8 cellular contexts compared by ENCODE assay signal in genomic region chr11:47234669-47235075, GRCh38. TPM values are rescaled to one million over a fixed set of nuclear protein-coding genes. Genes with fewer than 3 reads are reported as not detected.
DNase-seq lines count a peak whose midpoint lies in the region; ATAC-seq and TF ChIP-seq lines count a peak whose summit lies in the region.

No MANE protein-coding gene starts in this region.

- no peaks in the 10 kb centered on the region for H3K9me3 Mint-ChIP-seq in activated naive CD4-positive, alpha-beta T cell treated with anti-CD3 and anti-CD28 coated beads, Interleukin-2, amount 10 ng/mL, durations not matched to agents 7 days and 5 days

- no peak overlapping the region for H3K4me3 ChIP-seq in left lung

- ATAC-seq in Right ventricle myocardium inferior = peak; percentile 15
- ATAC-seq in left lung = peak; percentile 76
- no peak for ATAC-seq in HG02763 (IDR thresholded peaks at IDR 0.05; ENCODE audit: unreplicated experiment)
- ATAC-seq in HG02870 (IDR thresholded peaks at IDR 0.05; ENCODE audit: unreplicated experiment) = no peak

- H3K27me3 Mint-ChIP-seq in activated naive CD4-positive, alpha-beta T cell treated with anti-CD3 and anti-CD28 coated beads, Interleukin-2, amount 10 ng/mL, durations not matched to agents 7 days and 5 days = no peaks in the 10 kb centered on the region

- H3K36me3 Mint-ChIP-seq in activated naive CD4-positive, alpha-beta T cell treated with anti-CD3 and anti-CD28 coated beads, Interleukin-2, amount 10 ng/mL, durations not matched to agents 7 days and 5 days = peaks cover 53% of the 10 kb centered on the region

- DNase-seq in Right ventricle myocardium inferior (ENCODE audit: missing footprints) (no peak), cardiac septum (ENCODE audit: low spot score) (no peak), left lung (no peak), NAMALWA (ENCODE audit: low spot score) (no peak), GDM1 (lab: John Stamatoyannopoulos, UW) (no peak)
- DNase-seq in activated naive CD4-positive, alpha-beta T cell treated with anti-CD3 and anti-CD28 coated beads, Interleukin-2, amount 10 ng/mL, durations not matched to agents 7 days and 5 days = peak; percentile 43

- CTCF ChIA-PET in activated naive CD4-positive, alpha-beta T cell treated with anti-CD3 and anti-CD28 coated beads, Interleukin-2, amount 10 ng/mL, durations not matched to agents 7 days and 5 days (lab: Charles Lee) = interaction anchor here (0.6 to 3.2 kb wide), 12 partner anchors 13 to 561 kb away, joined by 3 to 16 read pairs (median 4); partner anchors contain the start of genes ACP2 and DDB2

- H3K27me3 ChIP-seq in left lung = no peaks in the 10 kb centered on the region

- H3K27ac ChIP-seq in left lung = peak overlapping the region in 1 of 2 donors; percentile 21

- peaks cover 0 to 36% of the 10 kb centered on the region in 2 donors for H3K36me3 ChIP-seq in left lung

- TF ChIP-seq CTCF in left lung (IDR thresholded peaks at IDR 0.05) = no peak

- H3K27ac Mint-ChIP-seq in activated naive CD4-positive, alpha-beta T cell treated with anti-CD3 and anti-CD28 coated beads, Interleukin-2, amount 10 ng/mL, durations not matched to agents 7 days and 5 days = peak overlapping the region; percentile 91

- H3K4me1 ChIP-seq in left lung = no peaks in the 10 kb centered on the region

- intact Hi-C loops in Right ventricle myocardium inferior (cut with DNase I) (no loop called here), cardiac septum (cut with DNase I) (no loop called here), left lung (cut with DNase I) (no loop called here)

- H3K4me3 Mint-ChIP-seq in activated naive CD4-positive, alpha-beta T cell treated with anti-CD3 and anti-CD28 coated beads, Interleukin-2, amount 10 ng/mL, durations not matched to agents 7 days and 5 days = no peak overlapping the region

- peaks cover 30% of the 10 kb centered on the region for H3K4me1 Mint-ChIP-seq in activated naive CD4-positive, alpha-beta T cell treated with anti-CD3 and anti-CD28 coated beads, Interleukin-2, amount 10 ng/mL, durations not matched to agents 7 days and 5 days

- no peaks in the 10 kb centered on the region for H3K9me3 ChIP-seq in left lung

RNA-seq across cellular contexts. Expression of gene ACP2, which starts 13.9 kb away (rescaled TPM):
- total RNA-seq in Right ventricle myocardium inferior = 21.2 TPM
- 17.3 TPM for total RNA-seq in cardiac septum
- total RNA-seq in left lung = 10 to 100 TPM; 41.5 to 59.9 TPM

RNA-seq across cellular contexts. Expression of gene DDB2, which starts 19.9 kb away (rescaled TPM):
- total RNA-seq in Right ventricle myocardium inferior = 10.3 TPM
- 13.9 TPM for total RNA-seq in cardiac septum
- 10 to 100 TPM; 32.0 to 33.1 TPM for total RNA-seq in left lung

RNA-seq across cellular contexts. Expression of gene NR1H3, which starts 23.1 kb away (rescaled TPM):
- 22.3 TPM for total RNA-seq in Right ventricle myocardium inferior
- total RNA-seq in cardiac septum = 7.1 TPM
- total RNA-seq in left lung = 10 to 100 TPM; 39.7 to 66.9 TPM

RNA-seq across cellular contexts. Expression of gene MADD, which starts 35.3 kb away (rescaled TPM):
- total RNA-seq in Right ventricle myocardium inferior = 40.2 TPM
- 33.1 TPM for total RNA-seq in cardiac septum
- total RNA-seq in left lung = 10 to 100 TPM; 33.0 to 52.9 TPM

RNA-seq across cellular contexts. Expression of gene PACSIN3, which starts 48.4 kb away (rescaled TPM):
- total RNA-seq in Right ventricle myocardium inferior (177 TPM), cardiac septum (295 TPM), left lung (10 to 100 TPM; 32.9 to 44.2 TPM)

Comparison
In these comparisons a context has a peak if more than half of its experiments do, and no peak if none do; other contexts are left out.
1. ATAC-seq: peak in Right ventricle myocardium inferior (single experiment) and left lung (single experiment); none in HG02763 (single experiment) and HG02870 (single experiment).